ENCODE assay signal across 8 cellular contexts in the genomic region with DNA sequence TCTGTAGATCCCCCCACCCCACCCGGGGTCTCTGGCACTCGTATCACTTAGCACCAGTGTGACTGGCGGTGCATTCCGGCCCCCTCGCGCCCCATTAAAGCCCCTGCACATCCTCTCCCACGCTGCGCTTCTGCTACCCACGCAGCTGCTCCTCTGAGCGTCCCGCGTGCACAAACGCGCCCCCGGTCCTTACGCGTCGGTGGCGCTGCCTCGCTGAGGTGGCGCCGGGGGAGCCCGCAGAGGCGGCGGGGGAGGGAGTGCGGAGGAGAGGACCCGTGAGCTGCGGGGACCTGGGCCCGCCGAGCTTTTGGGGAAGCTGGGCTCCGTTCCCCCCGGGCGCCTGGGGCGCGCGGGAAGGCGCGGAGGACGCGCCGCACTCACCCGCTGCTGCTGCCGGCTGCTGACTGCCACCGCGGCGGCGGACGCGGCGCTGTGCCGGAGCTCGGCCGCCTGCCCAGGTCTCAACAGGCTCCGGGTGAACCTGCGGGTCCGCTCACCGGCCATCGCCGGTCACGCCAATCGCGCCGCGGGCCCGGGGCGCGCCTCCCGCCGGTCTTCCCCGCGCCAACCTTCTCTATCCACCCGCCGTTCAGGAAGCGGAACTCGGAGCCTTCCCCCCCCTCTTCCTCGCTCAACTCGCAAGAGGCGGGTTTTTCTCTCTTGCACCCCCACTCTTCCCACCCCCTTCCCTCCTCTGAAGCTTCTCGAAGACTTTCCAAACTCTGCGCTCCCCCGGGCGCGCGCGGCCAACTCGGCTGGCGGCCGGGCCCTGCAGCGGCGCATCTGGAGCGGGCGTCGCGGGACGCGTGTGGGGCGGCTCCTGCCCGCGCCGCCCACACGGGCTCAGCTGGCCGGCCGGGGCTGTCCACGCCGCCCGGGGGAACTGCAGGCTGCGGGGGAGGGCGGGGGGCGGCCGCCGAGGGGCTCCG. TPM values are rescaled to one million over a fixed set of nuclear protein-coding genes. Genes with fewer than 3 reads are reported as not detected.
DNase-seq lines count a peak whose midpoint lies in the region; ATAC-seq and TF ChIP-seq lines count a peak whose summit lies in the region.

Gene DOCK10, minus strand, starts transcription at position 598 of the 929 bp plus-strand sequence. Its CDS starts 94 bp downstream, at position 504.

- peak within 1 kb of the TSS; percentile 78 to 97 (median 88) for H3K27ac Mint-ChIP-seq in CD14-positive monocyte

- peak; percentile 29 for ATAC-seq in GM19351 (IDR thresholded peaks at IDR 0.05; ENCODE audit: unreplicated experiment)
- ATAC-seq in HG03469 (IDR thresholded peaks at IDR 0.05; ENCODE audit: unreplicated experiment): peak; percentile 12

- peak within 1 kb of the TSS; percentile 99 for H3K4me3 Mint-ChIP-seq in CD14-positive monocyte

- DNase-seq in CD14-positive monocyte (ENCODE audit: low spot score): peak; percentile 48
- peak; percentile 46 for DNase-seq in T1000 (lab: John Stamatoyannopoulos, UW)
- peak; percentile 8 for DNase-seq in brain pericyte (ENCODE audit: low read depth, low spot score)
- DNase-seq in iris pigment epithelial cell (ENCODE audit: low read depth): peak; percentile 52
- DNase-seq in stimulated activated CD4-positive, alpha-beta T cell treated with anti-CD3 and anti-CD28 coated beads, Interleukin-12 subunit alpha, Interleukin-12 subunit beta, amount 100 ng/mL, for 24 hours (ENCODE audit: low read depth in 2 of 2): peak; percentile 31 to 49
- DNase-seq in NCI-H524 treated with DMSO at 0.1 percent for 48 hours (lab: John Stamatoyannopoulos, UW): no peak

- peaks cover 0 to 8% of the 10 kb centered on the region in 2 donors for H3K36me3 Mint-ChIP-seq in CD14-positive monocyte

- peaks cover 4 to 9% (median 5%) of the 10 kb centered on the region in 3 donors for H3K27me3 Mint-ChIP-seq in CD14-positive monocyte (ENCODE audit: low read depth in 3 of 3)

- peaks cover 0 to 1% (median 0%) of the 10 kb centered on the region in 7 donors for H3K9me3 Mint-ChIP-seq in CD14-positive monocyte

- TF ChIP-seq CTCF in CD14-positive monocyte (IDR thresholded peaks at IDR 0.05): no peak

- intact Hi-C loops in CD14-positive monocyte (cut with micrococcal nuclease): no loop called here

- H3K4me1 Mint-ChIP-seq in CD14-positive monocyte: peaks cover 42% of the 10 kb centered on the region

RNA-seq across cellular contexts. Expression of gene DOCK10, which starts in this region (rescaled TPM):
- 10 to 100 TPM in 1 of 2 donors, 1 to 10 TPM in 1; 9.5 to 16.5 TPM for polyA plus RNA-seq in CD14-positive monocyte
